Comparison of ENCODE assay signal across 1 cellular context in genomic region chr17:48575066-48575582, GRCh38.
TF ChIP-seq lines count a peak whose summit lies in the region.

No MANE protein-coding gene starts in this region.

TF ChIP-seq in HEK293, 187 proteins besides CTCF, POLR2A, EP300 and RAD21 (continued from another document and continues in another):
- TF ChIP-seq ZSCAN23 (tag by site-specific recombination; IDR thresholded peaks at IDR 0.05) (no peak), ZNF366 (tag by site-specific recombination; conservative IDR thresholded peaks at IDR 0.05) (peak; percentile 84), ZNF449 (tag by site-specific recombination; IDR thresholded peaks at IDR 0.05) (peak; percentile 72; the same call in 1 of the 2 replicates), ELK4 (IDR thresholded peaks at IDR 0.05; ENCODE audit: borderline replicate concordance, low read depth, low read length) (no peak), ZFHX2 (tag by site-specific recombination; conservative IDR thresholded peaks at IDR 0.05) (peak; percentile 26; the same call in 1 of the 2 replicates), ZNF621 (tag by site-specific recombination; IDR thresholded peaks at IDR 0.05) (no peak), ZNF148 (tag by site-specific recombination; IDR thresholded peaks at IDR 0.05; ENCODE audit: borderline replicate concordance) (no peak), KLF8 (tag by site-specific recombination; IDR thresholded peaks at IDR 0.05) (peak; percentile 50; the same call in 1 of the 2 replicates), PRDM10 (tag by site-specific recombination; IDR thresholded peaks at IDR 0.05) (peak; percentile 81), ZNF394 (tag by site-specific recombination; IDR thresholded peaks at IDR 0.05; ENCODE audit: borderline replicate concordance) (no peak), ZNF311 (tag by site-specific recombination; IDR thresholded peaks at IDR 0.05; ENCODE audit: borderline replicate concordance) (no peak), ZNF138 (tag by site-specific recombination; IDR thresholded peaks at IDR 0.05; ENCODE audit: borderline replicate concordance) (no peak), FEZF1 (tag by site-specific recombination; IDR thresholded peaks at IDR 0.05) (peak; percentile 94), ZNF23 (tag by site-specific recombination; IDR thresholded peaks at IDR 0.05; ENCODE audit: borderline replicate concordance) (no peak), PRDM4 (tag by site-specific recombination; IDR thresholded peaks at IDR 0.05) (peak; percentile 89), ZFP69B (tag by site-specific recombination; IDR thresholded peaks at IDR 0.05) (peak; percentile 49), SETDB1 (IDR thresholded peaks at IDR 0.05; ENCODE audit: insufficient read length, low read length) (no peak), PRDM2 (tag by site-specific recombination; IDR thresholded peaks at IDR 0.05; ENCODE audit: borderline replicate concordance) (no peak), OVOL3 (tag by site-specific recombination; IDR thresholded peaks at IDR 0.05) (peak; percentile 71), ZNF768 (tag by site-specific recombination; IDR thresholded peaks at IDR 0.05) (no peak), YY1 (tag by site-specific recombination; IDR thresholded peaks at IDR 0.05) (0 out of 2 replicates have a peak, but pooled peaks have one; percentile 11), ZNF561 (tag by site-specific recombination; IDR thresholded peaks at IDR 0.05; ENCODE audit: borderline replicate concordance) (peak; percentile 76; the same call in 1 of the 2 replicates), ZNF837 (tag by site-specific recombination; IDR thresholded peaks at IDR 0.05) (no peak), ZNF362 (tag by site-specific recombination; IDR thresholded peaks at IDR 0.05) (no peak), ZSCAN5A (tag by site-specific recombination; IDR thresholded peaks at IDR 0.05) (no peak), SCRT2 (tag by site-specific recombination; IDR thresholded peaks at IDR 0.05) (no peak), ZNF639 (tag by site-specific recombination; IDR thresholded peaks at IDR 0.05) (no peak; the same call in 1 of the 2 replicates), ZNF600 (tag by site-specific recombination; IDR thresholded peaks at IDR 0.05) (0 out of 2 replicates have a peak, but pooled peaks have one; percentile 33), SP2 (tag by site-specific recombination; IDR thresholded peaks at IDR 0.05) (no peak), ZNF350 (tag by site-specific recombination; IDR thresholded peaks at IDR 0.05) (no peak), ZNF624 (tag by site-specific recombination; IDR thresholded peaks at IDR 0.05) (no peak), ZNF335 (tag by site-specific recombination; conservative IDR thresholded peaks at IDR 0.05) (peak; percentile 30), REPIN1 (tag by site-specific recombination; IDR thresholded peaks at IDR 0.05; ENCODE audit: low read depth) (no peak), MEIS1 (CRISPR knock-in tag; IDR thresholded peaks at IDR 0.05; ENCODE audit: borderline replicate concordance) (no peak), ZNF549 (tag by site-specific recombination; IDR thresholded peaks at IDR 0.05) (no peak)
